8 cellular contexts compared by ENCODE assay signal in the genomic region with DNA sequence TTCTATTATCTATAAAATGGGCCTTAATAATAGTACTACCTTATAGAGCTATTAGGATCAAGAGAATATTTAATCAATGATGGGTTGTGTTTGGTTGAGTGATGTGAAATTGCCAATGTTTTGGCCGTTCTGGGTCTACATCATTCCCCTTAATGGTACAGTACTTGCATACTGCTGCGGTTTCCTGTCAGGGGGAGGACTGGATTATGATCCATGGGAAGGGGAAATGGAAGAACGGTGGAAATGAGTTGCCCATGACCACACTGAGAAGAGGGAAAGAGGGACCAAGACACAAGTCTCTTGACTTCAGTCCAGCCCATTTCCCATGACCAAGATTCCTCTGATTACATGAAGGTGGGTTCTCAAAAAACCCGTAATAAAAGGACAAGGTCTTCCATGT. TPM values are rescaled to one million over a fixed set of nuclear protein-coding genes. Genes with fewer than 3 reads are reported as not detected.
A peak's percentile ranks its signal among the peaks of the same experiment; 100 is the strongest.
DNase-seq lines count a peak whose midpoint lies in the region; ATAC-seq and TF ChIP-seq lines count a peak whose summit lies in the region.

No MANE protein-coding gene starts in this region.

- 89 to 92% methylated on average over 4 of the region's 4 CpGs for WGBS in sigmoid colon, 2 donors

- no peaks in the 10 kb centered on the region for H3K27me3 ChIP-seq in DND-41 (ENCODE audit: insufficient read depth, low read length, poor library complexity)
- no peaks in the 10 kb centered on the region for H3K27me3 ChIP-seq in sigmoid colon

- no peak overlapping the region for H3K27ac ChIP-seq in DND-41 (ENCODE audit: low read length)
- H3K27ac ChIP-seq in OCI-LY7 (ENCODE audit: low read depth, low read length, poor library complexity, severe bottlenecking), result no peak overlapping the region
- H3K27ac ChIP-seq in sigmoid colon, result peak overlapping the region; percentile 87 to 94 (median 92)

- H3K4me1 Mint-ChIP-seq in endothelial cell (ENCODE audit: unreplicated experiment), result peaks cover 14% of the 10 kb centered on the region

- H3K4me3 ChIP-seq in DND-41 (ENCODE audit: low read depth in 1 of 2, low read length in 2 of 2), result peak overlapping the region in 1 of 2 experiments; percentile 97; a peak in 2 of 4 replicates
- H3K4me3 ChIP-seq in OCI-LY7 (ENCODE audit: low read depth, low read length, poor library complexity, severe bottlenecking), result no peak overlapping the region
- H3K4me3 ChIP-seq in sigmoid colon, result peak overlapping the region in 2 of 4 donors; percentile 97 to 99

- peaks cover 13% of the 10 kb centered on the region for H3K79me2 ChIP-seq in DND-41 (ENCODE audit: insufficient read depth, low read length)
- no peaks in the 10 kb centered on the region; the same call in 1 of the 2 replicates for H3K79me2 ChIP-seq in OCI-LY7 (ENCODE audit: insufficient read depth, low read depth, low read length)

- peak overlapping the region; percentile 97 for H3K4me2 ChIP-seq in DND-41 (ENCODE audit: insufficient read depth, low read length)
- peak overlapping the region; percentile 86; the same call in 1 of the 2 replicates for H3K4me2 ChIP-seq in OCI-LY7 (ENCODE audit: low read length)

- H4K20me1 ChIP-seq in DND-41 (ENCODE audit: insufficient read depth, low read length), result 0 out of 2 replicates have a peak, but pooled peaks cover 4% of the 10 kb centered on the region
- no peaks in the 10 kb centered on the region for H4K20me1 ChIP-seq in OCI-LY7 (ENCODE audit: insufficient read depth, low read length)

- H3K9me3 ChIP-seq in DND-41 (ENCODE audit: insufficient read depth, low read length, severe bottlenecking), result no peaks in the 10 kb centered on the region
- H3K9me3 ChIP-seq in OCI-LY7 (ENCODE audit: low read length), result no peaks in the 10 kb centered on the region
- no peaks in the 10 kb centered on the region for H3K9me3 ChIP-seq in sigmoid colon

- peaks cover 15% of the 10 kb centered on the region for H3K36me3 Mint-ChIP-seq in endothelial cell (ENCODE audit: low read depth, unreplicated experiment)

- DNase-seq in DND-41, result no peak
- no peak for DNase-seq in OCI-LY7 (ENCODE audit: low spot score)
- no peak for DNase-seq in endothelial cell (ENCODE audit: low spot score)
- no peak for DNase-seq in sigmoid colon
- no peak for DNase-seq in stimulated activated naive CD4-positive, alpha-beta T cell treated with Interleukin-2 at 50 U/mL for 16 hours (lab: John Stamatoyannopoulos, UW)
- no peak for DNase-seq in DMS53 treated with DMSO at 0.1 percent for 48 hours (lab: John Stamatoyannopoulos, UW; ENCODE audit: unreplicated experiment)
- no peak for DNase-seq in NOMO-1 treated with DMSO at 0.1 percent for 48 hours (lab: John Stamatoyannopoulos, UW; ENCODE audit: unreplicated experiment)
- no peak for DNase-seq in GDM1 (lab: John Stamatoyannopoulos, UW)

- H3K27ac Mint-ChIP-seq in endothelial cell (ENCODE audit: unreplicated experiment), result no peak overlapping the region

- H3K9ac ChIP-seq in DND-41 (ENCODE audit: low read depth, low read length), result peak overlapping the region; percentile 60

- TF ChIP-seq CTCF in DND-41 (IDR thresholded peaks at IDR 0.05; ENCODE audit: borderline replicate concordance, extremely low read depth, low read length, poor library complexity, severe bottlenecking), result no peak
- no peak for TF ChIP-seq CTCF in OCI-LY7 (conservative IDR thresholded peaks at IDR 0.05; ENCODE audit: low read length)
- TF ChIP-seq CTCF in endothelial cell (IDR thresholded peaks at IDR 0.05; ENCODE audit: unreplicated experiment), result no peak
- no peak for TF ChIP-seq CTCF in sigmoid colon (IDR thresholded peaks at IDR 0.05)

- no TSS peak for BruUV-seq in OCI-LY7 (replicated peaks; lab: Mats Ljungman, UMichigan)

- peaks cover 24% of the 10 kb centered on the region for H3K4me1 ChIP-seq in DND-41 (ENCODE audit: insufficient read depth, low read length)
- H3K4me1 ChIP-seq in OCI-LY7 (ENCODE audit: insufficient read depth, low read length, poor library complexity, severe bottlenecking), result peaks cover 14% of the 10 kb centered on the region
- peaks cover 0 to 33% (median 24%) of the 10 kb centered on the region in 4 donors for H3K4me1 ChIP-seq in sigmoid colon

- intact Hi-C loops in OCI-LY7 (cut with micrococcal nuclease; ENCODE audit: unreplicated experiment), result no loop called here
- intact Hi-C loops in sigmoid colon (cut with DNase I), result loop anchor here (5.0 kb wide), 1 partner anchor 37 kb away; the partner anchor contains the start of gene URGCP

- TF ChIP-seq POLR2A in sigmoid colon (IDR thresholded peaks at IDR 0.05), result no peak

- H2AFZ ChIP-seq in DND-41 (ENCODE audit: low read depth, low read length) (peak overlapping the region; percentile 81; the same call in 1 of the 2 replicates), OCI-LY7 (ENCODE audit: low read length) (no peak overlapping the region)

- H3K36me3 ChIP-seq in DND-41 (ENCODE audit: insufficient read depth, low read length) (peaks cover 28% of the 10 kb centered on the region), OCI-LY7 (ENCODE audit: insufficient read depth, low read length) (peaks cover 20% of the 10 kb centered on the region), sigmoid colon (peaks cover 0 to 25% (median 10%) of the 10 kb centered on the region in 4 donors)

- ATAC-seq in DND-41 (ENCODE audit: insufficient read depth, low read depth), result no peak

- no peaks in the 10 kb centered on the region for H3K9me3 Mint-ChIP-seq in endothelial cell (ENCODE audit: unreplicated experiment)

- no peak for TF ChIP-seq EP300 in sigmoid colon (IDR thresholded peaks at IDR 0.05)

- POLR2A ChIA-PET in OCI-LY7 (lab: Charles Lee), result no interaction called here

- CTCF ChIA-PET in OCI-LY7 (lab: Charles Lee; ENCODE audit: unreplicated experiment), result no interaction called here

- peaks cover 6% of the 10 kb centered on the region for H3K27me3 Mint-ChIP-seq in endothelial cell (ENCODE audit: unreplicated experiment)

- H3K4me3 Mint-ChIP-seq in endothelial cell (ENCODE audit: unreplicated experiment), result peak overlapping the region; percentile 43

- H3K9me2 ChIP-seq in OCI-LY7 (ENCODE audit: insufficient read depth, low read length), result no peaks in the 10 kb centered on the region

RNA-seq across cellular contexts. Expression of gene MRPS24, which starts 1.0 kb away (rescaled TPM):
- 60.6 and 65.1 TPM in 2 replicates for total RNA-seq in OCI-LY7 (2014; rRNA removed; shearing (Covaris generic))
- total RNA-seq in OCI-LY7 (2022), result 83.4 and 89.7 TPM in 2 replicates
- total RNA-seq in endothelial cell (ENCODE audit: unreplicated experiment), result 51.8 TPM
- 100 to 1,000 TPM; 105 to 148 (median 125) TPM for total RNA-seq in sigmoid colon
- 100 to 1,000 TPM; 145 to 177 (median 170) TPM for polyA plus RNA-seq in sigmoid colon

RNA-seq across cellular contexts. Expression of gene URGCP, which starts 36.1 kb away (rescaled TPM):
- 2.3 and 4.7 TPM in 2 replicates for total RNA-seq in OCI-LY7 (2014; rRNA removed; shearing (Covaris generic))
- 6.5 and 6.8 TPM in 2 replicates for total RNA-seq in OCI-LY7 (2022)
- 13.0 TPM for total RNA-seq in endothelial cell (ENCODE audit: unreplicated experiment)
- total RNA-seq in sigmoid colon, result 10 to 100 TPM; 18.4 to 32.7 (median 24.0) TPM
- 10 to 100 TPM; 18.0 to 28.8 (median 21.5) TPM for polyA plus RNA-seq in sigmoid colon

RNA-seq across cellular contexts. Expression of gene UBE2D4, which starts 55.9 kb away (rescaled TPM):
- 2.8 and 13.9 TPM in 2 replicates for total RNA-seq in OCI-LY7 (2014; rRNA removed; shearing (Covaris generic))
- total RNA-seq in OCI-LY7 (2022), result 3.8 and 5.5 TPM in 2 replicates
- 9.3 TPM for total RNA-seq in endothelial cell (ENCODE audit: unreplicated experiment)
- 10 to 100 TPM; 24.0 to 37.1 (median 28.5) TPM for total RNA-seq in sigmoid colon
- 10 to 100 TPM in 2 of 3 donors, 1 to 10 TPM in 1; 7.5 to 14.1 (median 13.8) TPM for polyA plus RNA-seq in sigmoid colon

Comparison
In these comparisons a context has a peak if more than half of its experiments do, and no peak if none do; other contexts are left out.
1. H3K27ac ChIP-seq: peak in sigmoid colon (4 of 4); none in DND-41 (single experiment) and OCI-LY7 (single experiment).